Comparison of ENCODE assay signal across 1 cellular context in the genomic region with DNA sequence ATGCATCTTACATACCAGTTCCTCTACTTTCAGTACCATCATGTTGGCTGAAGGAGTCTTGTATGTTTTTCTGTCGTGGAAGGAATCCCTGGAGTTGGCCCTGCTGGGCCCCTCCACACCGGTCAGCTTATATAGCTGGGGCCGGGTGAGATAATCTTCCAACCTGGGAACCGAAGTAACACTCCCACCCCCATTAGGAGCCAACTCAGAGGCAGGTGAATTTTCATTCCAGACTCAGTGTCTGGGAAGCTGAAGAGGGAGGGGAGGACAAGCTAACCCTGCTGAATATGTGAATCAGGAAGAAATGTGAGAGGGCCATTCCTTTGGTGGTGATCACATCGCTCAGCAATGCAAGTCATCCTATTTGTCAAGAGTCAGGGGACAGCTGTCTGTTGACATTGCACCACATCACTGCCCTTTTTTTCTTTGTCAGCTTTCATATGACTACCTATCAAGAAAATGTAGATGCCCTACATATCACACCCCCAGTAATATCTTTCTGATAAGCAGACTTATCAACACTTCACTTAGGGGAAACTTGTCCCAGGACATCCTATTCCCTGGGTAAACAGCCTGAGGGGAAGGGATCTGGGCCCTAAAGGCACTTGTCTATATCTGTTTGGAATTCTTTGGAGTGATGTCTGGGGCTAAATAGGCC.
A peak's percentile ranks its signal among the peaks of the same experiment; 100 is the strongest.
TF ChIP-seq lines count a peak whose summit lies in the region.

A gene (minus strand): TSS at position 102 of the 658 bp plus-strand sequence. CDS start 60 bp downstream, at position 42.

TF ChIP-seq in IMR-90, 13 proteins besides CTCF, POLR2A, EP300 and RAD21 (continued from another document):
- TF ChIP-seq MAZ (IDR thresholded peaks at IDR 0.05; ENCODE audit: borderline replicate concordance, low read depth, low read length) (no peak), MAFK (IDR thresholded peaks at IDR 0.05; ENCODE audit: low read depth, low read length) (peak; percentile 19; the same call in 1 of the 2 replicates), FOS (IDR thresholded peaks at IDR 0.05; ENCODE audit: low read depth, low read length) (0 out of 2 replicates have a peak, but pooled peaks have one; percentile 33), SMC3 (IDR thresholded peaks at IDR 0.05; ENCODE audit: low read depth, low read length) (no peak), RFX5 (IDR thresholded peaks at IDR 0.05; ENCODE audit: low read depth, low read length) (no peak), NFE2L2 (IDR thresholded peaks at IDR 0.05; ENCODE audit: low read depth, low read length) (peak; percentile 76; the same call in 1 of the 2 replicates), CEBPB (IDR thresholded peaks at IDR 0.05; ENCODE audit: low read depth, low read length) (peak; percentile 83), RCOR1 (IDR thresholded peaks at IDR 0.05; ENCODE audit: insufficient replicate concordance, low read length) (no peak)
- TF ChIP-seq, protein P1, sequence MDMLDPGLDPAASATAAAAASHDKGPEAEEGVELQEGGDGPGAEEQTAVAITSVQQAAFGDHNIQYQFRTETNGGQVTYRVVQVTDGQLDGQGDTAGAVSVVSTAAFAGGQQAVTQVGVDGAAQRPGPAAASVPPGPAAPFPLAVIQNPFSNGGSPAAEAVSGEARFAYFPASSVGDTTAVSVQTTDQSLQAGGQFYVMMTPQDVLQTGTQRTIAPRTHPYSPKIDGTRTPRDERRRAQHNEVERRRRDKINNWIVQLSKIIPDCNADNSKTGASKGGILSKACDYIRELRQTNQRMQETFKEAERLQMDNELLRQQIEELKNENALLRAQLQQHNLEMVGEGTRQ (IDR thresholded peaks at IDR 0.05; ENCODE audit: low read depth, low read length): no peak
- TF ChIP-seq, protein P2, sequence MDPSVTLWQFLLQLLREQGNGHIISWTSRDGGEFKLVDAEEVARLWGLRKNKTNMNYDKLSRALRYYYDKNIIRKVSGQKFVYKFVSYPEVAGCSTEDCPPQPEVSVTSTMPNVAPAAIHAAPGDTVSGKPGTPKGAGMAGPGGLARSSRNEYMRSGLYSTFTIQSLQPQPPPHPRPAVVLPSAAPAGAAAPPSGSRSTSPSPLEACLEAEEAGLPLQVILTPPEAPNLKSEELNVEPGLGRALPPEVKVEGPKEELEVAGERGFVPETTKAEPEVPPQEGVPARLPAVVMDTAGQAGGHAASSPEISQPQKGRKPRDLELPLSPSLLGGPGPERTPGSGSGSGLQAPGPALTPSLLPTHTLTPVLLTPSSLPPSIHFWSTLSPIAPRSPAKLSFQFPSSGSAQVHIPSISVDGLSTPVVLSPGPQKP (IDR thresholded peaks at IDR 0.05; ENCODE audit: borderline replicate concordance, low read depth, low read length): no peak
